Comparison of ENCODE assay signal across 18 cellular contexts in genomic region chr13:102769679-102770078, GRCh38. TPM values are rescaled to one million over a fixed set of nuclear protein-coding genes. Genes with fewer than 3 reads are reported as not detected.
A peak's percentile ranks its signal among the peaks of the same experiment; 100 is the strongest.
DNase-seq lines count a peak whose midpoint lies in the region; ATAC-seq and TF ChIP-seq lines count a peak whose summit lies in the region.
"Had no signal": no experiment of that assay in that cellular context is flagged by ENCODE, and none has a peak within 500 bp of the region (broad histone marks: within the 10 kb centered on the region; RNA-seq: fewer than 3 reads in every experiment).

No MANE protein-coding gene starts in this region.

- no peaks in the 10 kb centered on the region for H3K9me3 Mint-ChIP-seq in natural killer cell treated with Interleukin-12 subunit alpha and Interleukin-12 subunit beta and Interleukin-15 and Interleukin-18, amount 100 ng/mL, for 72 hours
- H3K9me3 Mint-ChIP-seq in natural killer cell: no peaks in the 10 kb centered on the region
- no peaks in the 10 kb centered on the region for H3K9me3 Mint-ChIP-seq in T-helper 2 cell treated with Interferon-gamma antibody and Interleukin-4, amounts not matched to agents 5 μg/mL and 100 μg/mL, for 36 hours
- no peaks in the 10 kb centered on the region for H3K9me3 Mint-ChIP-seq in activated naive CD4-positive, alpha-beta T cell treated with anti-CD3 and anti-CD28 coated beads, Interleukin-2, amount 50 U/mL, for 72 hours
- H3K9me3 Mint-ChIP-seq in endothelial cell (ENCODE audit: unreplicated experiment): no peaks in the 10 kb centered on the region
- H3K9me3 Mint-ChIP-seq: stimulated activated naive CD8-positive, alpha-beta T cell treated with anti-CD3 and anti-CD28 coated beads, Interleukin-15, Interleukin-2, amounts not matched to agents 100 ng/mL and 50 ng/mL, for 24 hours had no signal

- TF ChIP-seq CTCF in natural killer cell (IDR thresholded peaks at IDR 0.05): no peak
- TF ChIP-seq CTCF in left ventricle myocardium inferior (IDR thresholded peaks at IDR 0.05; ENCODE audit: borderline replicate concordance): no peak
- TF ChIP-seq CTCF in endothelial cell (IDR thresholded peaks at IDR 0.05; ENCODE audit: unreplicated experiment): no peak

- H3K4me3 ChIP-seq in left ventricle myocardium inferior: no peak overlapping the region
- H3K4me3 ChIP-seq: left lung, prostate gland had no signal

- H3K27me3 ChIP-seq in left ventricle myocardium inferior (ENCODE audit: low read depth): no peaks in the 10 kb centered on the region
- H3K27me3 ChIP-seq: left lung had no signal

- peaks cover 6% of the 10 kb centered on the region for H3K36me3 Mint-ChIP-seq in natural killer cell treated with Interleukin-12 subunit alpha and Interleukin-12 subunit beta and Interleukin-15 and Interleukin-18, amount 100 ng/mL, for 72 hours
- H3K36me3 Mint-ChIP-seq in natural killer cell: no peaks in the 10 kb centered on the region
- peaks cover 53% of the 10 kb centered on the region for H3K36me3 Mint-ChIP-seq in T-helper 2 cell treated with Interferon-gamma antibody and Interleukin-4, amounts not matched to agents 5 μg/mL and 100 μg/mL, for 36 hours (ENCODE audit: low read depth)
- H3K36me3 Mint-ChIP-seq in activated naive CD4-positive, alpha-beta T cell treated with anti-CD3 and anti-CD28 coated beads, Interleukin-2, amount 50 U/mL, for 72 hours: peaks cover 13 to 30% of the 10 kb centered on the region in 2 donors
- H3K36me3 Mint-ChIP-seq in endothelial cell (ENCODE audit: low read depth, unreplicated experiment): peaks cover 4% of the 10 kb centered on the region

- no peaks in the 10 kb centered on the region for H3K27me3 Mint-ChIP-seq in natural killer cell treated with Interleukin-12 subunit alpha and Interleukin-12 subunit beta and Interleukin-15 and Interleukin-18, amount 100 ng/mL, for 72 hours
- H3K27me3 Mint-ChIP-seq in natural killer cell (ENCODE audit: low read depth in 2 of 2): no peaks in the 10 kb centered on the region
- no peaks in the 10 kb centered on the region for H3K27me3 Mint-ChIP-seq in T-helper 2 cell treated with Interferon-gamma antibody and Interleukin-4, amounts not matched to agents 5 μg/mL and 100 μg/mL, for 36 hours (ENCODE audit: low read depth)
- peaks cover 12% of the 10 kb centered on the region for H3K27me3 Mint-ChIP-seq in endothelial cell (ENCODE audit: unreplicated experiment)
- H3K27me3 Mint-ChIP-seq: stimulated activated naive CD8-positive, alpha-beta T cell treated with anti-CD3 and anti-CD28 coated beads, Interleukin-15, Interleukin-2, amounts not matched to agents 100 ng/mL and 50 ng/mL, for 24 hours had no signal

- DNase-seq in natural killer cell treated with Interleukin-12 subunit alpha and Interleukin-12 subunit beta and Interleukin-15 and Interleukin-18, amount 100 ng/mL, for 72 hours (ENCODE audit: low spot score): no peak
- DNase-seq in natural killer cell (no peak), fibroblast of peridontal ligament (ENCODE audit: extremely low read depth) (peak; percentile 54), left ventricle myocardium inferior (no peak), endothelial cell (ENCODE audit: low spot score) (no peak)
- DNase-seq in T-helper 2 cell treated with Interferon-gamma antibody and Interleukin-4, amounts not matched to agents 5 μg/mL and 100 μg/mL, for 36 hours (ENCODE audit: low spot score): no peak
- no peak for DNase-seq in activated naive CD4-positive, alpha-beta T cell treated with anti-CD3 and anti-CD28 coated beads, Interleukin-2, amount 50 U/mL, for 72 hours (ENCODE audit: low spot score in 2 of 2)
- DNase-seq: activated CD4-positive, alpha-beta T cell treated with anti-CD3 and anti-CD28 coated beads, Interleukin-2, amount 50 U/mL, for 48 hours; activated T-cell treated with anti-CD3 and anti-CD28 coated beads, Interleukin-2, amount 50 U/mL, for 48 hours; hypothalamus; KG1; left lung; NCI-H1436 treated with DMSO at 0.1 percent for 48 hours; NCI-H510A had no signal

- intact Hi-C loops in natural killer cell (cut with micrococcal nuclease): no loop called here
- intact Hi-C loops in left ventricle myocardium inferior (cut with micrococcal nuclease): no loop called here

- H3K27ac ChIP-seq in left ventricle myocardium inferior (replicated peaks): no peak overlapping the region
- H3K27ac ChIP-seq: epithelial cell of prostate, left lung, prostate gland had no signal

- H3K4me1 ChIP-seq in left ventricle myocardium inferior: peaks cover 18% of the 10 kb centered on the region
- H3K4me1 ChIP-seq: prostate gland had no signal

- H3K36me3 ChIP-seq in left ventricle myocardium inferior: peaks cover 12% of the 10 kb centered on the region
- H3K36me3 ChIP-seq: prostate gland had no signal

- peak overlapping the region; percentile 35 for H3K4me3 Mint-ChIP-seq in natural killer cell treated with Interleukin-12 subunit alpha and Interleukin-12 subunit beta and Interleukin-15 and Interleukin-18, amount 100 ng/mL, for 72 hours
- H3K4me3 Mint-ChIP-seq in natural killer cell (no peak overlapping the region), endothelial cell (ENCODE audit: unreplicated experiment) (no peak overlapping the region)
- peak overlapping the region; percentile 25 for H3K4me3 Mint-ChIP-seq in T-helper 2 cell treated with Interferon-gamma antibody and Interleukin-4, amounts not matched to agents 5 μg/mL and 100 μg/mL, for 36 hours

- H3K9me3 ChIP-seq in left ventricle myocardium inferior (replicated peaks): no peaks in the 10 kb centered on the region
- H3K9me3 ChIP-seq: left lung, prostate gland had no signal

- no peak for ATAC-seq in natural killer cell treated with Interleukin-12 subunit alpha and Interleukin-12 subunit beta and Interleukin-15 and Interleukin-18, amount 100 ng/mL, for 72 hours
- ATAC-seq in natural killer cell (no peak), GM18511 (IDR thresholded peaks at IDR 0.05; ENCODE audit: unreplicated experiment) (no peak)
- no peak for ATAC-seq in activated naive CD4-positive, alpha-beta T cell treated with anti-CD3 and anti-CD28 coated beads, Interleukin-2, amount 50 U/mL, for 72 hours
- ATAC-seq: left lung had no signal

- H3K27ac Mint-ChIP-seq in natural killer cell treated with Interleukin-12 subunit alpha and Interleukin-12 subunit beta and Interleukin-15 and Interleukin-18, amount 100 ng/mL, for 72 hours: no peak overlapping the region
- H3K27ac Mint-ChIP-seq in natural killer cell (no peak overlapping the region), endothelial cell (ENCODE audit: unreplicated experiment) (no peak overlapping the region)
- H3K27ac Mint-ChIP-seq in T-helper 2 cell treated with Interferon-gamma antibody and Interleukin-4, amounts not matched to agents 5 μg/mL and 100 μg/mL, for 36 hours: no peak overlapping the region
- no peak overlapping the region for H3K27ac Mint-ChIP-seq in activated naive CD4-positive, alpha-beta T cell treated with anti-CD3 and anti-CD28 coated beads, Interleukin-2, amount 50 U/mL, for 72 hours
- H3K27ac Mint-ChIP-seq: stimulated activated naive CD8-positive, alpha-beta T cell treated with anti-CD3 and anti-CD28 coated beads, Interleukin-15, Interleukin-2, amounts not matched to agents 100 ng/mL and 50 ng/mL, for 24 hours had no signal

- peaks cover 26 to 32% of the 10 kb centered on the region in 2 donors for H3K4me1 Mint-ChIP-seq in natural killer cell treated with Interleukin-12 subunit alpha and Interleukin-12 subunit beta and Interleukin-15 and Interleukin-18, amount 100 ng/mL, for 72 hours (ENCODE audit: low read depth in 2 of 2)
- H3K4me1 Mint-ChIP-seq in natural killer cell (peaks cover 24 to 41% of the 10 kb centered on the region in 2 donors), endothelial cell (ENCODE audit: unreplicated experiment) (peaks cover 12% of the 10 kb centered on the region)
- H3K4me1 Mint-ChIP-seq in T-helper 2 cell treated with Interferon-gamma antibody and Interleukin-4, amounts not matched to agents 5 μg/mL and 100 μg/mL, for 36 hours (ENCODE audit: low read depth): peaks cover 41% of the 10 kb centered on the region

RNA-seq across cellular contexts. Expression of gene TEX30, which starts 3.9 kb away (rescaled TPM):
- 10 to 100 TPM; 23.3 to 29.1 TPM for total RNA-seq in natural killer cell treated with Interleukin-12 subunit alpha and Interleukin-12 subunit beta and Interleukin-15 and Interleukin-18, amount 100 ng/mL, for 72 hours
- total RNA-seq in natural killer cell (10 to 100 TPM in 1 of 3 donors, 1 to 10 TPM in 2; 8.7 to 10.3 (median 9.3) TPM), left ventricle myocardium inferior (8.1 TPM), endothelial cell (ENCODE audit: unreplicated experiment) (10.5 TPM)
- 10 to 100 TPM; 17.4 to 23.4 TPM for total RNA-seq in activated naive CD4-positive, alpha-beta T cell treated with anti-CD3 and anti-CD28 coated beads, Interleukin-2, amount 50 U/mL, for 72 hours

RNA-seq across cellular contexts. Expression of gene POGLUT2, which starts 29.1 kb away (rescaled TPM):
- 1 to 10 TPM; 5.4 to 5.5 TPM for total RNA-seq in natural killer cell treated with Interleukin-12 subunit alpha and Interleukin-12 subunit beta and Interleukin-15 and Interleukin-18, amount 100 ng/mL, for 72 hours
- 1 to 10 TPM in 1 of 3 donors, under 1 TPM in 2; 0.28 to 5.1 (median 0.53) TPM for total RNA-seq in natural killer cell
- total RNA-seq in activated naive CD4-positive, alpha-beta T cell treated with anti-CD3 and anti-CD28 coated beads, Interleukin-2, amount 50 U/mL, for 72 hours: 1 to 10 TPM; 1.8 to 4.3 TPM
- 3.4 TPM for total RNA-seq in left ventricle myocardium inferior
- total RNA-seq in endothelial cell (ENCODE audit: unreplicated experiment): 15.2 TPM

RNA-seq across cellular contexts. Expression of gene BIVM, which starts 29.2 kb away (rescaled TPM):
- 10 to 100 TPM; 14.5 to 23.4 TPM for total RNA-seq in natural killer cell treated with Interleukin-12 subunit alpha and Interleukin-12 subunit beta and Interleukin-15 and Interleukin-18, amount 100 ng/mL, for 72 hours
- total RNA-seq in natural killer cell (10 to 100 TPM; 16.7 to 31.6 (median 21.2) TPM), left ventricle myocardium inferior (37.5 TPM), endothelial cell (ENCODE audit: unreplicated experiment) (16.6 TPM)
- total RNA-seq in activated naive CD4-positive, alpha-beta T cell treated with anti-CD3 and anti-CD28 coated beads, Interleukin-2, amount 50 U/mL, for 72 hours: 10 to 100 TPM in 1 of 2 donors, 1 to 10 TPM in 1; 4.6 to 17.9 TPM

Comparison
In these comparisons a context has a peak if more than half of its experiments do, and no peak if none do; other contexts are left out.
1. H3K4me3 Mint-ChIP-seq: peak in natural killer cell treated with Interleukin-12 subunit alpha and Interleukin-12 subunit beta and Interleukin-15 and Interleukin-18, amount 100 ng/mL, for 72 hours (single experiment) and T-helper 2 cell treated with Interferon-gamma antibody and Interleukin-4, amounts not matched to agents 5 μg/mL and 100 μg/mL, for 36 hours (single experiment); none in natural killer cell (single experiment) and endothelial cell (single experiment).